In genomic region chr3:178244653-178245384, GRCh38 we compare ENCODE assay signal across 1 cellular context.
TF ChIP-seq lines count a peak whose summit lies in the region.

No MANE protein-coding gene starts in this region.

TF ChIP-seq in H1, 55 proteins besides CTCF, POLR2A, EP300 and RAD21 (continued from another document):
- TF ChIP-seq, protein P1, sequence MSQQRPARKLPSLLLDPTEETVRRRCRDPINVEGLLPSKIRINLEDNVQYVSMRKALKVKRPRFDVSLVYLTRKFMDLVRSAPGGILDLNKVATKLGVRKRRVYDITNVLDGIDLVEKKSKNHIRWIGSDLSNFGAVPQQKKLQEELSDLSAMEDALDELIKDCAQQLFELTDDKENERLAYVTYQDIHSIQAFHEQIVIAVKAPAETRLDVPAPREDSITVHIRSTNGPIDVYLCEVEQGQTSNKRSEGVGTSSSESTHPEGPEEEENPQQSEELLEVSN (IDR thresholded peaks at IDR 0.05), result no peak
TF ChIP-seq in H1: peak in this region for 0.
